ENCODE assay signal across 18 cellular contexts in the genomic region with DNA sequence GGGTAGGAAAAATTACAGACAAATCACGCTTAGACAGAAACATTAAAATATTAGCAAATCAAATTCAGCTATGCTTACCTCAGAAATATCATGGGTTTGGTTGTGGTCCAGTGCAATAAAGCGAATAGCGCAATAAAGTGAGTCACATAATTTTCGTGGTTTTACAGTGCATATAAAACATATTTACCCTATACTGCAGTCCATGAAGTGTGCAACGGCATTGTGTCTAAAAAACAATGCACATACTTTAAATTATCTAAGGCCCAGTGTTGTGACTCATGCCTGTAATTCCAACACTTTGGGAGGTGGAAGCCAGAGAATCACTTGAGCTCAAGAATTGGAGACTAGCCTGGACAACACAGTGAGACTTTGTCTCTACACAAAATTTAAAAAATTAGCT.
"Had no signal": no experiment of that assay in that cellular context is flagged by ENCODE, and none has a peak within 500 bp of the region (broad histone marks: within the 10 kb centered on the region; RNA-seq: fewer than 3 reads in every experiment).

No MANE protein-coding gene starts in this region.

- ATAC-seq: left cardiac atrium; naive thymus-derived CD4-positive, alpha-beta T cell; T-helper 17 cell had no signal

- DNase-seq: activated CD4-positive, alpha-beta T cell treated with anti-CD3 and anti-CD28 coated beads, Interleukin-2, amount 50 U/mL, for 48 hours; activated naive CD4-positive, alpha-beta T cell treated with anti-CD3 and anti-CD28 coated beads for 36 hours; dorsolateral prefrontal cortex; endodermal cell; glutamatergic neuron; hypothalamus; left cardiac atrium; naive thymus-derived CD4-positive, alpha-beta T cell; stimulated activated CD4-positive, alpha-beta T cell treated with anti-CD3 and anti-CD28 coated beads, Interleukin-1b, Interleukin-23, amount 100 ng/mL, for 48 hours; stomach; T-helper 17 cell; testis; upper lobe of left lung; WERI-Rb-1 had no signal

- H3K9me3 ChIP-seq: stomach, testis, upper lobe of left lung had no signal

- H3K9me3 Mint-ChIP-seq: brain, endodermal cell had no signal

- H3K79me2 ChIP-seq: parathyroid adenoma had no signal

- H3K4me1 ChIP-seq: parathyroid adenoma, stomach, testis, upper lobe of left lung had no signal

- H3K4me3 ChIP-seq: dorsolateral prefrontal cortex, lung, stomach, testis, upper lobe of left lung had no signal

- H3K27me3 ChIP-seq: stomach, testis, upper lobe of left lung had no signal

- H2AFZ ChIP-seq: parathyroid adenoma had no signal

- H3K27ac Mint-ChIP-seq: activated naive CD4-positive, alpha-beta T cell treated with anti-CD3 and anti-CD28 coated beads for 36 hours; activated T-helper 2 cell treated with anti-CD3 and anti-CD28 coated beads, Interferon-gamma antibody, Interleukin-2, Interleukin-4, amounts not matched to agents 10 μg/mL and 5 μg/mL and 100 μg/mL, durations not matched to agents 14 hours and 24 hours and 36 hours; brain; endodermal cell; naive thymus-derived CD4-positive, alpha-beta T cell; T-helper 17 cell had no signal

- H3K9ac ChIP-seq: parathyroid adenoma had no signal

- H3K4me3 Mint-ChIP-seq: activated naive CD4-positive, alpha-beta T cell treated with anti-CD3 and anti-CD28 coated beads for 36 hours; brain; endodermal cell; naive thymus-derived CD4-positive, alpha-beta T cell; T-helper 17 cell had no signal

- H3K27me3 Mint-ChIP-seq: brain; naive thymus-derived CD4-positive, alpha-beta T cell; T-helper 17 cell had no signal

- H3K27ac ChIP-seq: dorsolateral prefrontal cortex, parathyroid adenoma, stomach, testis, upper lobe of left lung, WERI-Rb-1 had no signal

- H3K4me1 Mint-ChIP-seq: brain; endodermal cell; naive thymus-derived CD4-positive, alpha-beta T cell; T-helper 17 cell had no signal

- H3K36me3 ChIP-seq: stomach, upper lobe of left lung, WERI-Rb-1 had no signal

- H3K36me3 Mint-ChIP-seq: brain; naive thymus-derived CD4-positive, alpha-beta T cell had no signal
